1 cellular context compared by ENCODE assay signal in genomic region chr11:1654388-1655167, GRCh38.
TF ChIP-seq lines count a peak whose summit lies in the region.

No MANE protein-coding gene starts in this region.

TF ChIP-seq in HepG2, 621 proteins besides CTCF, POLR2A, EP300 and RAD21 (continued from another document):
- TF ChIP-seq ZBED4 (CRISPR knock-in tag; IDR thresholded peaks at IDR 0.05; ENCODE audit: borderline replicate concordance) (no peak), IRF2 (CRISPR knock-in tag; IDR thresholded peaks at IDR 0.05) (peak; percentile 46; the same call in 1 of the 2 replicates), GATAD1 (CRISPR knock-in tag; IDR thresholded peaks at IDR 0.05) (0 out of 2 replicates have a peak, but pooled peaks have one; percentile 20), EZH2 (conservative IDR thresholded peaks at IDR 0.05; ENCODE audit: low read depth, low read length) (no peak), ZBTB7A (CRISPR knock-in tag; IDR thresholded peaks at IDR 0.05) (peak; percentile 86), ZFYVE20 (CRISPR knock-in tag; IDR thresholded peaks at IDR 0.05; ENCODE audit: borderline replicate concordance, low read depth) (no peak), ZFAT (CRISPR knock-in tag; conservative IDR thresholded peaks at IDR 0.05) (no peak), MEF2D (CRISPR knock-in tag; IDR thresholded peaks at IDR 0.05) (0 out of 2 replicates have a peak, but pooled peaks have one; percentile 40), ZNF891 (CRISPR knock-in tag; IDR thresholded peaks at IDR 0.05) (no peak), ZKSCAN5 (CRISPR knock-in tag; IDR thresholded peaks at IDR 0.05) (no peak), GMEB2 (CRISPR knock-in tag; IDR thresholded peaks at IDR 0.05; ENCODE audit: low read depth) (no peak), ZSCAN29 (CRISPR knock-in tag; conservative IDR thresholded peaks at IDR 0.05) (0 out of 2 replicates have a peak, but pooled peaks have one; percentile 72), ZFP62 (CRISPR knock-in tag; IDR thresholded peaks at IDR 0.05) (no peak), ZNF552 (CRISPR knock-in tag; IDR thresholded peaks at IDR 0.05; ENCODE audit: borderline replicate concordance) (0 out of 2 replicates have a peak, but pooled peaks have one; percentile 58), ZNF136 (CRISPR knock-in tag; IDR thresholded peaks at IDR 0.05; ENCODE audit: low read depth) (no peak), ZNF460 (CRISPR knock-in tag; IDR thresholded peaks at IDR 0.05; ENCODE audit: borderline replicate concordance) (no peak; the same call in 1 of the 2 replicates), ZFP36 (IDR thresholded peaks at IDR 0.05; ENCODE audit: borderline replicate concordance, low read depth, low read length, partially characterized antibody) (no peak), NFKBIZ (CRISPR knock-in tag; IDR thresholded peaks at IDR 0.05) (no peak), KLF16 (CRISPR knock-in tag; IDR thresholded peaks at IDR 0.05) (peak in 1 of 2 experiments; percentile 47; a peak in 1 of 4 replicates), SMAD1 (CRISPR knock-in tag; IDR thresholded peaks at IDR 0.05; ENCODE audit: borderline replicate concordance, low read depth) (peak; percentile 54; the same call in 1 of the 2 replicates), ETS1 (CRISPR knock-in tag; IDR thresholded peaks at IDR 0.05) (no peak), SMC3 (IDR thresholded peaks at IDR 0.05; ENCODE audit: low read length) (no peak), NCOA2 (CRISPR knock-in tag; IDR thresholded peaks at IDR 0.05) (peak; percentile 89), NBN (conservative IDR thresholded peaks at IDR 0.05) (no peak), ZSCAN20 (CRISPR knock-in tag; IDR thresholded peaks at IDR 0.05; ENCODE audit: borderline replicate concordance) (no peak), SALL2 (CRISPR knock-in tag; IDR thresholded peaks at IDR 0.05) (no peak), ZNF550 (CRISPR knock-in tag; IDR thresholded peaks at IDR 0.05; ENCODE audit: borderline replicate concordance) (no peak), ZNF333 (CRISPR knock-in tag; IDR thresholded peaks at IDR 0.05; ENCODE audit: borderline replicate concordance) (no peak), SNRNP70 (IDR thresholded peaks at IDR 0.05; ENCODE audit: low read depth, low read length) (no peak), ZNF672 (CRISPR knock-in tag; IDR thresholded peaks at IDR 0.05) (no peak)
- TF ChIP-seq, protein P1, sequence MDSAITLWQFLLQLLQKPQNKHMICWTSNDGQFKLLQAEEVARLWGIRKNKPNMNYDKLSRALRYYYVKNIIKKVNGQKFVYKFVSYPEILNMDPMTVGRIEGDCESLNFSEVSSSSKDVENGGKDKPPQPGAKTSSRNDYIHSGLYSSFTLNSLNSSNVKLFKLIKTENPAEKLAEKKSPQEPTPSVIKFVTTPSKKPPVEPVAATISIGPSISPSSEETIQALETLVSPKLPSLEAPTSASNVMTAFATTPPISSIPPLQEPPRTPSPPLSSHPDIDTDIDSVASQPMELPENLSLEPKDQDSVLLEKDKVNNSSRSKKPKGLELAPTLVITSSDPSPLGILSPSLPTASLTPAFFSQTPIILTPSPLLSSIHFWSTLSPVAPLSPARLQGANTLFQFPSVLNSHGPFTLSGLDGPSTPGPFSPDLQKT (CRISPR knock-in tag; IDR thresholded peaks at IDR 0.05; ENCODE audit: borderline replicate concordance), result no peak
- TF ChIP-seq, protein P2, sequence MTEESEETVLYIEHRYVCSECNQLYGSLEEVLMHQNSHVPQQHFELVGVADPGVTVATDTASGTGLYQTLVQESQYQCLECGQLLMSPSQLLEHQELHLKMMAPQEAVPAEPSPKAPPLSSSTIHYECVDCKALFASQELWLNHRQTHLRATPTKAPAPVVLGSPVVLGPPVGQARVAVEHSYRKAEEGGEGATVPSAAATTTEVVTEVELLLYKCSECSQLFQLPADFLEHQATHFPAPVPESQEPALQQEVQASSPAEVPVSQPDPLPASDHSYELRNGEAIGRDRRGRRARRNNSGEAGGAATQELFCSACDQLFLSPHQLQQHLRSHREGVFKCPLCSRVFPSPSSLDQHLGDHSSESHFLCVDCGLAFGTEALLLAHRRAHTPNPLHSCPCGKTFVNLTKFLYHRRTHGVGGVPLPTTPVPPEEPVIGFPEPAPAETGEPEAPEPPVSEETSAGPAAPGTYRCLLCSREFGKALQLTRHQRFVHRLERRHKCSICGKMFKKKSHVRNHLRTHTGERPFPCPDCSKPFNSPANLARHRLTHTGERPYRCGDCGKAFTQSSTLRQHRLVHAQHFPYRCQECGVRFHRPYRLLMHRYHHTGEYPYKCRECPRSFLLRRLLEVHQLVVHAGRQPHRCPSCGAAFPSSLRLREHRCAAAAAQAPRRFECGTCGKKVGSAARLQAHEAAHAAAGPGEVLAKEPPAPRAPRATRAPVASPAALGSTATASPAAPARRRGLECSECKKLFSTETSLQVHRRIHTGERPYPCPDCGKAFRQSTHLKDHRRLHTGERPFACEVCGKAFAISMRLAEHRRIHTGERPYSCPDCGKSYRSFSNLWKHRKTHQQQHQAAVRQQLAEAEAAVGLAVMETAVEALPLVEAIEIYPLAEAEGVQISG (CRISPR knock-in tag; IDR thresholded peaks at IDR 0.05), result no peak
- TF ChIP-seq, protein P3, sequence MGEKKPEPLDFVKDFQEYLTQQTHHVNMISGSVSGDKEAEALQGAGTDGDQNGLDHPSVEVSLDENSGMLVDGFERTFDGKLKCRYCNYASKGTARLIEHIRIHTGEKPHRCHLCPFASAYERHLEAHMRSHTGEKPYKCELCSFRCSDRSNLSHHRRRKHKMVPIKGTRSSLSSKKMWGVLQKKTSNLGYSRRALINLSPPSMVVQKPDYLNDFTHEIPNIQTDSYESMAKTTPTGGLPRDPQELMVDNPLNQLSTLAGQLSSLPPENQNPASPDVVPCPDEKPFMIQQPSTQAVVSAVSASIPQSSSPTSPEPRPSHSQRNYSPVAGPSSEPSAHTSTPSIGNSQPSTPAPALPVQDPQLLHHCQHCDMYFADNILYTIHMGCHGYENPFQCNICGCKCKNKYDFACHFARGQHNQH (CRISPR knock-in tag; IDR thresholded peaks at IDR 0.05), result peak; percentile 66; the same call in 1 of the 2 replicates
- TF ChIP-seq, protein P4, sequence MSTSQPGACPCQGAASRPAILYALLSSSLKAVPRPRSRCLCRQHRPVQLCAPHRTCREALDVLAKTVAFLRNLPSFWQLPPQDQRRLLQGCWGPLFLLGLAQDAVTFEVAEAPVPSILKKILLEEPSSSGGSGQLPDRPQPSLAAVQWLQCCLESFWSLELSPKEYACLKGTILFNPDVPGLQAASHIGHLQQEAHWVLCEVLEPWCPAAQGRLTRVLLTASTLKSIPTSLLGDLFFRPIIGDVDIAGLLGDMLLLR (CRISPR knock-in tag; IDR thresholded peaks at IDR 0.05), result no peak
- TF ChIP-seq, protein P5, sequence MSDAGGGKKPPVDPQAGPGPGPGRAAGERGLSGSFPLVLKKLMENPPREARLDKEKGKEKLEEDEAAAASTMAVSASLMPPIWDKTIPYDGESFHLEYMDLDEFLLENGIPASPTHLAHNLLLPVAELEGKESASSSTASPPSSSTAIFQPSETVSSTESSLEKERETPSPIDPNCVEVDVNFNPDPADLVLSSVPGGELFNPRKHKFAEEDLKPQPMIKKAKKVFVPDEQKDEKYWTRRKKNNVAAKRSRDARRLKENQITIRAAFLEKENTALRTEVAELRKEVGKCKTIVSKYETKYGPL (CRISPR knock-in tag; IDR thresholded peaks at IDR 0.05), result no peak
